12 cellular contexts compared by ENCODE assay signal in the genomic region with DNA sequence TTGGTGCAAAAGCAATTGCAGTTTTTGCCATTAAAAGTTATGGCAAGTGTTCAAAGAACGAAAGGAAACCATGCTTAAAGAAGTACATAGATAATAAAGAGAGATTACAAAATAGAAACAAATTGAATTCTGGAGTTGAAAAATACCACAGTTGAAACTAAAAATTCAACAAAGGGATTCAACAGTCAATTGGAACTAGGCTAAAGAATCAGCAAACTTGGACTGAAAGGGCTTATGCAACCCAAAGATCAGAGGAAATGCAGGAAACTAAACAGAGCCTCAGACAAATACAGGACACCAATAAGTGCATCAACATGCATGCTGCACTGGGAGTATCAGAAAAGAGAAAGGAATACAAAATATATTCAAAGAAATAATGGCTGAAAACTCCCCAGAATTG. TPM values are rescaled to one million over a fixed set of nuclear protein-coding genes. Genes with fewer than 3 reads are reported as not detected.
A peak's percentile ranks its signal among the peaks of the same experiment; 100 is the strongest.
DNase-seq lines count a peak whose midpoint lies in the region; ATAC-seq and TF ChIP-seq lines count a peak whose summit lies in the region.
"Had no signal": no experiment of that assay in that cellular context is flagged by ENCODE, and none has a peak within 500 bp of the region (broad histone marks: within the 10 kb centered on the region; RNA-seq: fewer than 3 reads in every experiment).

No MANE protein-coding gene starts in this region.

- H3K9me3 Mint-ChIP-seq in activated CD8-positive, alpha-beta T cell treated with anti-CD3 and anti-CD28 coated beads for 36 hours: peaks cover 23% of the 10 kb centered on the region
- peaks cover 37% of the 10 kb centered on the region for H3K9me3 Mint-ChIP-seq in activated CD8-positive, alpha-beta T cell treated with anti-CD3 and anti-CD28 coated beads, Interleukin-2, amount 10 ng/mL, durations not matched to agents 7 days and 5 days (ENCODE audit: insufficient read depth)
- H3K9me3 Mint-ChIP-seq in CD4-positive, CD25-positive, alpha-beta regulatory T cell: peaks cover 0 to 33% (median 14%) of the 10 kb centered on the region in 7 donors
- peaks cover 13 to 22% (median 14%) of the 10 kb centered on the region in 3 donors for H3K9me3 Mint-ChIP-seq in T-cell
- H3K9me3 Mint-ChIP-seq in naive thymus-derived CD4-positive, alpha-beta T cell: peaks cover 5 to 36% (median 19%) of the 10 kb centered on the region in 11 donors

- peaks cover 91% of the 10 kb centered on the region for H3K36me3 Mint-ChIP-seq in activated CD8-positive, alpha-beta T cell treated with anti-CD3 and anti-CD28 coated beads for 36 hours (ENCODE audit: low read depth)
- peaks cover 100% of the 10 kb centered on the region for H3K36me3 Mint-ChIP-seq in activated CD8-positive, alpha-beta T cell treated with anti-CD3 and anti-CD28 coated beads, Interleukin-2, amount 10 ng/mL, durations not matched to agents 7 days and 5 days (ENCODE audit: low read depth)
- peaks cover 88% of the 10 kb centered on the region for H3K36me3 Mint-ChIP-seq in CD4-positive, CD25-positive, alpha-beta regulatory T cell
- peaks cover 91% of the 10 kb centered on the region for H3K36me3 Mint-ChIP-seq in T-cell
- H3K36me3 Mint-ChIP-seq in naive thymus-derived CD4-positive, alpha-beta T cell: peaks cover 24 to 92% (median 84%) of the 10 kb centered on the region in 5 donors

- H3K36me3 ChIP-seq in CD4-positive, CD25-positive, alpha-beta regulatory T cell (ENCODE audit: control insufficient read depth, insufficient read depth, low read length): peaks cover 70% of the 10 kb centered on the region
- H3K36me3 ChIP-seq in naive thymus-derived CD4-positive, alpha-beta T cell (ENCODE audit: control insufficient read depth in 2 of 3, insufficient read depth in 3 of 3, low read length in 3 of 3): peaks cover 8 to 48% (median 15%) of the 10 kb centered on the region in 3 experiments

- peak overlapping the region; percentile 10 for H3K27ac Mint-ChIP-seq in activated CD8-positive, alpha-beta T cell treated with anti-CD3 and anti-CD28 coated beads for 36 hours
- H3K27ac Mint-ChIP-seq in activated CD8-positive, alpha-beta T cell treated with anti-CD3 and anti-CD28 coated beads, Interleukin-2, amount 10 ng/mL, durations not matched to agents 7 days and 5 days: no peak overlapping the region
- peak overlapping the region in 1 of 3 donors; percentile 48 for H3K27ac Mint-ChIP-seq in CD4-positive, CD25-positive, alpha-beta regulatory T cell
- peak overlapping the region; percentile 70 to 85 for H3K27ac Mint-ChIP-seq in T-cell
- peak overlapping the region in 5 of 9 donors; percentile 38 to 98 (median 73) for H3K27ac Mint-ChIP-seq in naive thymus-derived CD4-positive, alpha-beta T cell
- H3K27ac Mint-ChIP-seq: CD14-positive monocyte, H9 had no signal

- DNase-seq in activated CD8-positive, alpha-beta T cell treated with anti-CD3 and anti-CD28 coated beads for 36 hours: no peak
- no peak for DNase-seq in activated CD8-positive, alpha-beta T cell treated with anti-CD3 and anti-CD28 coated beads, Interleukin-2, amount 10 ng/mL, durations not matched to agents 7 days and 5 days
- DNase-seq in CD4-positive, CD25-positive, alpha-beta regulatory T cell: peak in 1 of 3 donors; percentile 32
- no peak for DNase-seq in T-cell
- no peak for DNase-seq in naive thymus-derived CD4-positive, alpha-beta T cell
- no peak for DNase-seq in caudate nucleus (lab: John Stamatoyannopoulos, UW)
- no peak for DNase-seq in cardiac septum (ENCODE audit: low spot score)
- DNase-seq: EL, GOT3, H9 had no signal

- H3K9me3 ChIP-seq in CD4-positive, CD25-positive, alpha-beta regulatory T cell (ENCODE audit: control insufficient read depth in 2 of 2, low read length in 2 of 2): peaks cover 18 to 32% of the 10 kb centered on the region in 2 experiments
- peaks cover 0 to 12% (median 5%) of the 10 kb centered on the region in 3 experiments for H3K9me3 ChIP-seq in naive thymus-derived CD4-positive, alpha-beta T cell (ENCODE audit: control insufficient read depth in 2 of 3, low read length in 3 of 3)

- no peak overlapping the region for H3K4me3 Mint-ChIP-seq in activated CD8-positive, alpha-beta T cell treated with anti-CD3 and anti-CD28 coated beads for 36 hours
- no peak overlapping the region for H3K4me3 Mint-ChIP-seq in activated CD8-positive, alpha-beta T cell treated with anti-CD3 and anti-CD28 coated beads, Interleukin-2, amount 10 ng/mL, durations not matched to agents 7 days and 5 days
- H3K4me3 Mint-ChIP-seq in CD4-positive, CD25-positive, alpha-beta regulatory T cell: peak overlapping the region in 3 of 4 donors; percentile 45 to 88 (median 71)
- no peak overlapping the region for H3K4me3 Mint-ChIP-seq in T-cell
- H3K4me3 Mint-ChIP-seq in naive thymus-derived CD4-positive, alpha-beta T cell: peak overlapping the region in 2 of 10 donors; percentile 23 to 43
- H3K4me3 Mint-ChIP-seq: CD14-positive monocyte, H9 had no signal

- H3K4me3 ChIP-seq in CD4-positive, CD25-positive, alpha-beta regulatory T cell (ENCODE audit: low read depth, low read length): peak overlapping the region; percentile 98
- H3K4me3 ChIP-seq in naive thymus-derived CD4-positive, alpha-beta T cell (ENCODE audit: low read length): no peak overlapping the region

- ATAC-seq in activated CD8-positive, alpha-beta T cell treated with anti-CD3 and anti-CD28 coated beads for 36 hours: no peak
- no peak for ATAC-seq in activated CD8-positive, alpha-beta T cell treated with anti-CD3 and anti-CD28 coated beads, Interleukin-2, amount 10 ng/mL, durations not matched to agents 7 days and 5 days
- ATAC-seq in CD4-positive, CD25-positive, alpha-beta regulatory T cell (ENCODE audit: low read depth in 2 of 2): no peak
- no peak for ATAC-seq in T-cell (replicated peaks in 1 of 4)
- no peak for ATAC-seq in naive thymus-derived CD4-positive, alpha-beta T cell

- intact Hi-C loops in activated CD8-positive, alpha-beta T cell treated with anti-CD3 and anti-CD28 coated beads for 36 hours (cut with micrococcal nuclease): no loop called here
- intact Hi-C loops in naive thymus-derived CD4-positive, alpha-beta T cell (cut with micrococcal nuclease): no loop called here
- intact Hi-C loops in cardiac septum (cut with DNase I): no loop called here

- CTCF ChIA-PET in activated CD8-positive, alpha-beta T cell treated with anti-CD3 and anti-CD28 coated beads for 36 hours (lab: Charles Lee): no interaction called here
- CTCF ChIA-PET in activated CD8-positive, alpha-beta T cell treated with anti-CD3 and anti-CD28 coated beads, Interleukin-2, amount 10 ng/mL, durations not matched to agents 7 days and 5 days (lab: Charles Lee): no interaction called here
- CTCF ChIA-PET in T-cell (lab: Charles Lee): interaction anchor here in 1 of 2 donors (1.4 kb wide), 1 partner anchor 13 kb away, joined by 15 read pairs; no protein-coding TSS in a partner anchor
- CTCF ChIA-PET in naive thymus-derived CD4-positive, alpha-beta T cell (lab: Charles Lee): no interaction called here

- peaks cover 47% of the 10 kb centered on the region for H3K4me1 Mint-ChIP-seq in activated CD8-positive, alpha-beta T cell treated with anti-CD3 and anti-CD28 coated beads for 36 hours (ENCODE audit: low read depth)
- H3K4me1 Mint-ChIP-seq in activated CD8-positive, alpha-beta T cell treated with anti-CD3 and anti-CD28 coated beads, Interleukin-2, amount 10 ng/mL, durations not matched to agents 7 days and 5 days (ENCODE audit: low read depth): peaks cover 75% of the 10 kb centered on the region
- H3K4me1 Mint-ChIP-seq in CD4-positive, CD25-positive, alpha-beta regulatory T cell: peaks cover 28 to 98% (median 57%) of the 10 kb centered on the region in 4 donors
- peaks cover 68 to 91% (median 82%) of the 10 kb centered on the region in 3 donors for H3K4me1 Mint-ChIP-seq in T-cell
- peaks cover 24 to 93% (median 82%) of the 10 kb centered on the region in 7 donors for H3K4me1 Mint-ChIP-seq in naive thymus-derived CD4-positive, alpha-beta T cell
- H3K4me1 Mint-ChIP-seq: CD14-positive monocyte had no signal

- no peaks in the 10 kb centered on the region for H3K27me3 Mint-ChIP-seq in activated CD8-positive, alpha-beta T cell treated with anti-CD3 and anti-CD28 coated beads for 36 hours
- H3K27me3 Mint-ChIP-seq in activated CD8-positive, alpha-beta T cell treated with anti-CD3 and anti-CD28 coated beads, Interleukin-2, amount 10 ng/mL, durations not matched to agents 7 days and 5 days (ENCODE audit: low read depth): no peaks in the 10 kb centered on the region
- no peaks in the 10 kb centered on the region for H3K27me3 Mint-ChIP-seq in CD4-positive, CD25-positive, alpha-beta regulatory T cell
- no peaks in the 10 kb centered on the region for H3K27me3 Mint-ChIP-seq in T-cell
- no peaks in the 10 kb centered on the region for H3K27me3 Mint-ChIP-seq in naive thymus-derived CD4-positive, alpha-beta T cell

- peak overlapping the region; percentile 45 for H3K27ac ChIP-seq in CD4-positive, CD25-positive, alpha-beta regulatory T cell (ENCODE audit: insufficient read depth, low read length, poor library complexity, severe bottlenecking)
- H3K27ac ChIP-seq in naive thymus-derived CD4-positive, alpha-beta T cell (ENCODE audit: low read depth, low read length): no peak overlapping the region
- H3K27ac ChIP-seq in caudate nucleus (ENCODE audit: low read depth, low read length): no peak overlapping the region
- H3K27ac ChIP-seq: 22Rv1 had no signal

- POLR2A ChIA-PET in activated CD8-positive, alpha-beta T cell treated with anti-CD3 and anti-CD28 coated beads for 36 hours (lab: Charles Lee): interaction anchor here (1.1 kb wide), 1 partner anchor 39 kb away, joined by 3 read pairs; no protein-coding TSS in a partner anchor
- POLR2A ChIA-PET in activated CD8-positive, alpha-beta T cell treated with anti-CD3 and anti-CD28 coated beads, Interleukin-2, amount 10 ng/mL, durations not matched to agents 7 days and 5 days (lab: Charles Lee): no interaction called here
- POLR2A ChIA-PET in T-cell (lab: Charles Lee): interaction anchor here in 1 of 2 donors (0.5 kb wide), 1 partner anchor 297 kb away, joined by 3 read pairs; no protein-coding TSS in a partner anchor
- POLR2A ChIA-PET in naive thymus-derived CD4-positive, alpha-beta T cell (lab: Charles Lee): no interaction called here

- H3K4me1 ChIP-seq in CD4-positive, CD25-positive, alpha-beta regulatory T cell (ENCODE audit: control insufficient read depth, insufficient read depth, low read length, poor library complexity, severe bottlenecking): peaks cover 59% of the 10 kb centered on the region
- H3K4me1 ChIP-seq in naive thymus-derived CD4-positive, alpha-beta T cell (ENCODE audit: control insufficient read depth in 2 of 2, insufficient read depth in 2 of 2, low read length in 2 of 2): peaks cover 16 to 40% of the 10 kb centered on the region in 2 donors

- H3K27me3 ChIP-seq in CD4-positive, CD25-positive, alpha-beta regulatory T cell (ENCODE audit: control insufficient read depth, insufficient read depth, low read length): no peaks in the 10 kb centered on the region
- H3K27me3 ChIP-seq in naive thymus-derived CD4-positive, alpha-beta T cell (ENCODE audit: control insufficient read depth in 2 of 2, insufficient read depth in 2 of 2, low read length in 2 of 2): no peaks in the 10 kb centered on the region

- no peak for TF ChIP-seq CTCF in activated CD8-positive, alpha-beta T cell treated with anti-CD3 and anti-CD28 coated beads for 36 hours (IDR thresholded peaks at IDR 0.05)

RNA-seq across cellular contexts. Expression of a gene that starts 40.3 kb away (rescaled TPM):
- total RNA-seq in activated CD8-positive, alpha-beta T cell treated with anti-CD3 and anti-CD28 coated beads for 36 hours: 10 to 100 TPM; 47.4 to 47.8 TPM
- total RNA-seq in activated CD8-positive, alpha-beta T cell treated with anti-CD3 and anti-CD28 coated beads, Interleukin-2, amount 10 ng/mL, durations not matched to agents 7 days and 5 days: 100 to 1,000 TPM in 1 of 2 experiments, 10 to 100 TPM in 1; 95.3 to 100 TPM
- total RNA-seq in CD4-positive, CD25-positive, alpha-beta regulatory T cell: 162 TPM
- 100 to 1,000 TPM in 3 of 4 donors, 10 to 100 TPM in 1; 83.3 to 125 (median 110) TPM for polyA plus RNA-seq in CD4-positive, CD25-positive, alpha-beta regulatory T cell
- 100 to 1,000 TPM in 4 of 5 donors, 10 to 100 TPM in 1; 90.8 to 167 (median 145) TPM for total RNA-seq in T-cell
- total RNA-seq in naive thymus-derived CD4-positive, alpha-beta T cell: 100 to 1,000 TPM in 2 of 5 experiments, 10 to 100 TPM in 3; 52.3 to 185 (median 93.3) TPM
- polyA plus RNA-seq in naive thymus-derived CD4-positive, alpha-beta T cell: 100 to 1,000 TPM in 1 of 2 donors, 10 to 100 TPM in 1; 74.2 to 108 TPM
- 23.3 TPM for total RNA-seq in cardiac septum

Comparison
In these comparisons a context has a peak if more than half of its experiments do, and no peak if none do; other contexts are left out.
1. H3K4me3 Mint-ChIP-seq: peak in CD4-positive, CD25-positive, alpha-beta regulatory T cell (3 of 4); none in activated CD8-positive, alpha-beta T cell treated with anti-CD3 and anti-CD28 coated beads for 36 hours (single experiment), activated CD8-positive, alpha-beta T cell treated with anti-CD3 and anti-CD28 coated beads, Interleukin-2, amount 10 ng/mL, durations not matched to agents 7 days and 5 days (single experiment) and T-cell (0 of 3).